ENCODE assay signal across 18 cellular contexts in genomic region chr11:24903555-24903954, GRCh38.
"Had no signal": no experiment of that assay in that cellular context is flagged by ENCODE, and none has a peak within 500 bp of the region (broad histone marks: within the 10 kb centered on the region; RNA-seq: fewer than 3 reads in every experiment).

No MANE protein-coding gene starts in this region.

- H3K4me2 ChIP-seq: KMS-11, SK-N-SH had no signal

- H3K27ac ChIP-seq: KMS-11, RWPE1 had no signal

- FAIRE-seq: K562 had no signal

- DNase-seq: Kasumi-1, MM.1S, NCI-H1092 treated with DMSO at 0.1 percent for 48 hours, NCI-H1436 treated with DMSO at 0.1 percent for 48 hours, NCI-H1694, NCI-H187 treated with DMSO at 0.1 percent for 48 hours, NCI-H2029 treated with DMSO at 0.1 percent for 48 hours, NCI-H2171 treated with DMSO at 0.1 percent for 48 hours, NCI-H345, NCI-H524, NCI-H526 treated with DMSO at 0.1 percent for 48 hours, NCI-H774, SHP77, SK-N-SH had no signal

- H3K9me3 ChIP-seq: SK-N-SH had no signal

- ATAC-seq: K562, Panc1 had no signal

- H3K9me2 ChIP-seq: SK-N-SH had no signal

- H3K9ac ChIP-seq: KMS-11, SK-N-SH had no signal

- H3K4me3 ChIP-seq: K562 had no signal
